Comparison of ENCODE assay signal across 10 cellular contexts in the genomic region with DNA sequence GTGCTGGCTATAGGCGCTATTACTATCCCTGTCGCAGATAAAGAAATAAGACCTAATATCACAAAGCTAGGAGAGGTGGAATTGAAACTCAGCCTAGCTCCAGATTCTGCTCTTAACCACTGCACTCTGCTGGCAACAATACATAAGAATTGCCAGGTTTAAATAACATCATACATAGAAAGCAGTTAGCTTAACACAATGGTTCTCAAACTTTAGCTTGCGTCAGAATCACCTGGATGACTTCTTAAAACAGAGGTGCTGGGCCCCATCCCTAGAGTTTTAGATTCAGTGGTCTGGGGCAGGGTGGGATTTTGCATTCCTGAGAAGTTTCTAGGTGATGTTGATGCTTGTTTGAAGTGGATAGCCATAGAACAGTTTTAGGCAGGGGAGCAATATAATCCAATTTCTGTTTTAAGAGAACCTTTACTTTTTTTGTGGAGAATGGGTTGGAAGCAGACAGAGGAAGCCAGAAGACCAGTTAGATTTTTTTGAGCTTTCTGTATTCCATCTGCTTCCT. TPM values are rescaled to one million over a fixed set of nuclear protein-coding genes. Genes with fewer than 3 reads are reported as not detected.
A peak's percentile ranks its signal among the peaks of the same experiment; 100 is the strongest.
DNase-seq lines count a peak whose midpoint lies in the region; ATAC-seq and TF ChIP-seq lines count a peak whose summit lies in the region.
"Had no signal": no experiment of that assay in that cellular context is flagged by ENCODE, and none has a peak within 500 bp of the region (broad histone marks: within the 10 kb centered on the region; RNA-seq: fewer than 3 reads in every experiment).

No MANE protein-coding gene starts in this region.

- H3K27me3 ChIP-seq in cardiac muscle cell (no peaks in the 10 kb centered on the region), hepatocyte (no peaks in the 10 kb centered on the region)

- CTCF ChIA-PET in WTC11 (lab: Charles Lee): interaction anchor here (1.5 to 5.0 kb wide), 2 partner anchors 22 to 46 kb away, joined by 4 to 55 read pairs; no protein-coding TSS in a partner anchor

- H3K27me3 Mint-ChIP-seq in WTC11 (ENCODE audit: low read depth) (no peaks in the 10 kb centered on the region; the same call in 1 of the 2 replicates), type B pancreatic cell (peaks cover 7% of the 10 kb centered on the region)

- peaks cover 11% of the 10 kb centered on the region for H3K79me2 ChIP-seq in hepatocyte

- H3K9me3 ChIP-seq in cardiac muscle cell (ENCODE audit: low read depth): no peaks in the 10 kb centered on the region
- no peaks in the 10 kb centered on the region for H3K9me3 ChIP-seq in hepatocyte (ENCODE audit: low read depth)

- H3K36me3 ChIP-seq in cardiac muscle cell (peaks cover 3% of the 10 kb centered on the region), hepatocyte (replicated peaks; ENCODE audit: insufficient read depth, low read depth) (no peaks in the 10 kb centered on the region)

- H3K9me3 Mint-ChIP-seq in WTC11: no peaks in the 10 kb centered on the region
- no peaks in the 10 kb centered on the region for H3K9me3 Mint-ChIP-seq in type B pancreatic cell

- H3K4me1 Mint-ChIP-seq in WTC11 (peaks cover 19% of the 10 kb centered on the region), type B pancreatic cell (ENCODE audit: unreplicated experiment) (peaks cover 19% of the 10 kb centered on the region)

- WGBS in hepatocyte (ENCODE audit: low lambda C conversion rate, missing lambda C conversion rate): 87% methylated on average over 3 of the region's 3 CpGs

- no peaks in the 10 kb centered on the region for H4K20me1 ChIP-seq in hepatocyte (ENCODE audit: insufficient read depth, poor library complexity, severe bottlenecking)

- ATAC-seq in Right ventricle myocardium inferior (no peak), WTC11 (no peak), HG02678 (IDR thresholded peaks at IDR 0.05; ENCODE audit: unreplicated experiment) (no peak)

- H2AFZ ChIP-seq in hepatocyte: peak overlapping the region; percentile 94

- intact Hi-C loops in Right ventricle myocardium inferior (cut with DNase I): no loop called here

- H3K4me1 ChIP-seq in cardiac muscle cell (ENCODE audit: low read depth): peaks cover 6% of the 10 kb centered on the region
- H3K4me1 ChIP-seq in hepatocyte (ENCODE audit: insufficient read depth): peaks cover 20% of the 10 kb centered on the region

- no peaks in the 10 kb centered on the region for H3K9me2 ChIP-seq in hepatocyte (replicated peaks; ENCODE audit: insufficient read depth)

- POLR2A ChIA-PET in WTC11 (lab: Charles Lee): interaction anchor here (0.6 to 1.4 kb wide), 2 partner anchors 24 to 155 kb away, joined by 3 read pairs; no protein-coding TSS in a partner anchor

- no peak overlapping the region for H3K4me3 ChIP-seq in cardiac muscle cell
- H3K4me3 ChIP-seq in hepatocyte: no peak overlapping the region

- H3K27ac ChIP-seq in cardiac muscle cell: peak overlapping the region; percentile 88
- H3K27ac ChIP-seq in hepatocyte: peak overlapping the region; percentile 92

- TF ChIP-seq CTCF in cardiac muscle cell (IDR thresholded peaks at IDR 0.05; ENCODE audit: low read depth, low read length) (no peak), WTC11 (IDR thresholded peaks at IDR 0.05) (no peak), hepatocyte (IDR thresholded peaks at IDR 0.05; ENCODE audit: poor library complexity) (no peak), type B pancreatic cell (conservative IDR thresholded peaks at IDR 0.05) (no peak)

- DNase-seq in cardiac muscle cell (ENCODE audit: low read depth in 1 of 2, low spot score in 1 of 2): no peak
- DNase-seq in Right ventricle myocardium inferior (ENCODE audit: missing footprints): no peak
- DNase-seq in WTC11 (ENCODE audit: low spot score): no peak
- DNase-seq in hepatocyte (ENCODE audit: low spot score): no peak
- DNase-seq in type B pancreatic cell (ENCODE audit: extremely low spot score, unreplicated experiment): no peak
- no peak for DNase-seq in NCI-H128 (lab: John Stamatoyannopoulos, UW; ENCODE audit: unreplicated experiment)
- DNase-seq in NCI-H226: no peak
- DNase-seq: islet precursor cell had no signal

- no peak overlapping the region for H3K27ac Mint-ChIP-seq in WTC11
- H3K27ac Mint-ChIP-seq in type B pancreatic cell: peak overlapping the region; percentile 68

- H3K36me3 Mint-ChIP-seq in WTC11 (no peaks in the 10 kb centered on the region), type B pancreatic cell (peaks cover 7% of the 10 kb centered on the region)

- H3K4me3 Mint-ChIP-seq in WTC11: peak overlapping the region; percentile 75
- peak overlapping the region; percentile 87 for H3K4me3 Mint-ChIP-seq in type B pancreatic cell

- H3K4me2 ChIP-seq in hepatocyte: peak overlapping the region; percentile 100

TF ChIP-seq in WTC11, 78 proteins besides CTCF, POLR2A, EP300 and RAD21 (continues in another document):
- no peak for TF ChIP-seq ZBTB21 (CRISPR knock-in tag; IDR thresholded peaks at IDR 0.05; ENCODE audit: borderline replicate concordance)
- no peak for TF ChIP-seq ARID4B (CRISPR knock-in tag; IDR thresholded peaks at IDR 0.05; ENCODE audit: borderline replicate concordance)
- TF ChIP-seq USF2 (CRISPR knock-in tag; IDR thresholded peaks at IDR 0.05): no peak

RNA-seq across cellular contexts. Expression of gene POMGNT1, which starts 1.1 kb away (rescaled TPM):
- total RNA-seq in cardiac muscle cell: 105 and 125 TPM in 2 replicates
- polyA plus RNA-seq in cardiac muscle cell: 128 and 147 TPM in 2 replicates
- 129 TPM for total RNA-seq in Right ventricle myocardium inferior
- 42.5 to 43.2 TPM (median 43.2 TPM) in 3 replicates for total RNA-seq in WTC11 (2021)
- total RNA-seq in hepatocyte: 48.0 and 52.3 TPM in 2 replicates
- polyA plus RNA-seq in hepatocyte: 60.4 and 70.8 TPM in 2 replicates
- 50.7 and 74.0 TPM in 2 replicates for total RNA-seq in type B pancreatic cell (ENCODE audit: low replicate concordance)

RNA-seq across cellular contexts. Expression of gene LURAP1, which starts 3.8 kb away (rescaled TPM):
- 11.7 and 19.5 TPM in 2 replicates for total RNA-seq in cardiac muscle cell
- 6.0 and 7.2 TPM in 2 replicates for polyA plus RNA-seq in cardiac muscle cell
- total RNA-seq in Right ventricle myocardium inferior: 6.0 TPM
- 3.8 to 4.0 TPM (median 4.0 TPM) in 3 replicates for total RNA-seq in WTC11 (2021)
- total RNA-seq in hepatocyte: 0.92 and 1.3 TPM in 2 replicates
- polyA plus RNA-seq in hepatocyte: 0.40 and 1.9 TPM in 2 replicates
- total RNA-seq in type B pancreatic cell (ENCODE audit: low replicate concordance): 0.48 and 2.8 TPM in 2 replicates
- total RNA-seq: HT-29 had no signal

RNA-seq across cellular contexts. Expression of gene P3R3URF, which starts 23.0 kb away (rescaled TPM):
- total RNA-seq in cardiac muscle cell (not detected in 2 replicates), Right ventricle myocardium inferior (not detected), WTC11 (2021) (not detected in 3 replicates), hepatocyte (not detected in 2 replicates), type B pancreatic cell (ENCODE audit: low replicate concordance) (not detected in 2 replicates)
- polyA plus RNA-seq in cardiac muscle cell (not detected in 2 replicates), hepatocyte (not detected in 2 replicates)
- total RNA-seq: HT-29 had no signal

RNA-seq across cellular contexts. Expression of gene TSPAN1, which starts 24.4 kb away (rescaled TPM):
- not detected in 2 replicates for total RNA-seq in cardiac muscle cell
- polyA plus RNA-seq in cardiac muscle cell: not detected in 2 replicates
- total RNA-seq in Right ventricle myocardium inferior: 1.1 TPM
- 0.50 to 0.69 TPM (median 0.57 TPM) in 3 replicates for total RNA-seq in WTC11 (2021)
- 32.1 and 33.4 TPM in 2 replicates for total RNA-seq in hepatocyte
- polyA plus RNA-seq in hepatocyte: 69.5 and 69.8 TPM in 2 replicates
- 22.2 and 27.6 TPM in 2 replicates for total RNA-seq in type B pancreatic cell (ENCODE audit: low replicate concordance)

RNA-seq across cellular contexts. Expression of gene RAD54L, which starts 48.3 kb away (rescaled TPM):
- total RNA-seq in cardiac muscle cell (2.5 and 3.3 TPM in 2 replicates), Right ventricle myocardium inferior (0.73 TPM), WTC11 (2021) (51.2 to 54.7 TPM (median 53.7 TPM) in 3 replicates), hepatocyte (4.3 and 6.2 TPM in 2 replicates), type B pancreatic cell (ENCODE audit: low replicate concordance) (9.6 and 22.9 TPM in 2 replicates)
- polyA plus RNA-seq in cardiac muscle cell (5.9 and 13.6 TPM in 2 replicates), hepatocyte (4.2 and 4.9 TPM in 2 replicates)
